In the genomic region with DNA sequence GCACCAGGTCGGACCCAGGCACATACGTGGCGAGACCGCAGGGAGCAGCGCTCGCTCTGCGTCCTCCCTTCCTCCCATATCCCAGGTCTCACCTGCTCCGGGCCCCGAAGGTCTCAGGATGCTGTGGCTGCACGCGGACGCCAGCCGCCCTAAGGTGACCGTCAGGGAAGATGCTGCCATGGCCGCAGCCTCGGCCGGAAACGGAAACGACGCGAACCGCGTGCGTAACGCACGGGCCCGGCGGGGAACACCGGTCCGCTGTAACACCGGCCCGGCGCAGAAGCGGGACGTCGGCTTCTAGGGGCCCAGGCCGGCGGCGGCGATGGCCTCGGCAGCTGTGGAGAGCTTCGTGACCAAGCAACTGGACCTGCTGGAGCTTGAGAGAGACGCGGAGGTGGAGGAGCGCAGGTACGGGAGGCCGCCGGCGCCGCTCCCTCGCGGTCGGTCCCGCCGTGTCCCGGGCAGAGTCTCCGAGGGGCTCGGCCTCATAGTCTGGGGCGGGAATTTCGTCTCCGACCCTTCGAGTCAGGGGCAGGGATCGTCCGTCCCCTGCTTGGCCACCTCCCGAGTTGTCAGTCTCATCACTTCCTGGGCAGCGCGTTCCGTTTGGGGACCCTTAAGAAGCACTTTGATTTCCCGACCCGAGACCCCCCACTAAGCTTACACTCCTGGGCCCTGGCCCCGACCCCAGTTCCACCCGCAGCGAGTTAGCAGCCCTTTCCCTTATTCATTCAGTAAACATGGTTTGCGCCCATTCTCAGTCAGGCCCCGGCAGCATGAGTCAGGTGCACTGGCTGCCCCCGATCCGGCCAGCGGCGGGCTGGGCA, we compare ENCODE assay signal across 8 cellular contexts. TPM values are rescaled to one million over a fixed set of nuclear protein-coding genes. Genes with fewer than 3 reads are reported as not detected.
A peak's percentile ranks its signal among the peaks of the same experiment; 100 is the strongest.
DNase-seq lines count a peak whose midpoint lies in the region; ATAC-seq, FAIRE-seq and TF ChIP-seq lines count a peak whose summit lies in the region.

A gene (plus strand): TSS at position 261 of the 827 bp plus-strand sequence. CDS start 62 bp downstream, at position 323.
A gene (minus strand): TSS at position 202 of the 827 bp plus-strand sequence. CDS start 22 bp downstream, at position 180.

- in situ Hi-C loops in astrocyte of the cerebellum (cut with HindIII; ENCODE audit: low sequenced_read_pairs) = loop anchor here (25.0 kb wide), 1 partner anchor 267 kb away; no protein-coding TSS in a partner anchor

- DNase-seq in GM12891 (ENCODE audit: insufficient read length, low spot score) (peak; percentile 90), NCI-H146 (lab: John Stamatoyannopoulos, UW) (peak; percentile 85), T-helper 22 cell (ENCODE audit: low read depth) (peak; percentile 66), astrocyte of the cerebellum (ENCODE audit: low read depth) (peak; percentile 59), hippocampal formation (lab: John Stamatoyannopoulos, UW) (peak; percentile 47 to 80), retinal pigment epithelial cell (ENCODE audit: low read depth) (peak; percentile 44)

- peak; percentile 98 for FAIRE-seq in GM12891 (lab: Jason Lieb, UNC)

- TF ChIP-seq CTCF in astrocyte of the cerebellum (IDR thresholded peaks at IDR 0.05; ENCODE audit: low read depth, low read length, missing control alignments) (no peak), retinal pigment epithelial cell (conservative IDR thresholded peaks at IDR 0.05; ENCODE audit: low read depth, low read length) (no peak)

- ATAC-seq in HG02623 (IDR thresholded peaks at IDR 0.05; ENCODE audit: unreplicated experiment) (peak; percentile 85), HG03457 (IDR thresholded peaks at IDR 0.05; ENCODE audit: unreplicated experiment) (no peak)

- TF ChIP-seq POLR2A in GM12891 (IDR thresholded peaks at IDR 0.05; ENCODE audit: low read depth, low read length) = peak; percentile 92

- H3K4me3 ChIP-seq in astrocyte of the cerebellum (ENCODE audit: low read depth, low read length) = peak within 1 kb of the TSS; percentile 89
- H3K4me3 ChIP-seq in retinal pigment epithelial cell (ENCODE audit: low read length) = peak within 1 kb of the TSS; percentile 100

TF ChIP-seq in GM12891, 5 proteins besides CTCF, POLR2A, EP300 and RAD21:
- TF ChIP-seq SPI1 (IDR thresholded peaks at IDR 0.05; ENCODE audit: low read depth, low read length) (peak; percentile 17; the same call in 1 of the 2 replicates), TAF1 (IDR thresholded peaks at IDR 0.05; ENCODE audit: low read depth, low read length) (peak; percentile 94), PAX5 (IDR thresholded peaks at IDR 0.05; ENCODE audit: insufficient read depth, low read length, severe bottlenecking) (no peak), POU2F2 (IDR thresholded peaks at IDR 0.05; ENCODE audit: low read depth, low read length) (peak; percentile 94), POLR2AphosphoS5 (IDR thresholded peaks at IDR 0.05; ENCODE audit: low read depth, low read length) (peak; percentile 93)

RNA-seq across cellular contexts. Expression of the first gene that starts in this region (rescaled TPM):
- 6.7 TPM for polyA plus RNA-seq in GM12891 (2012; ENCODE audit: low read depth, missing spikeins)

RNA-seq across cellular contexts. Expression of the second gene that starts in this region (rescaled TPM):
- polyA plus RNA-seq in GM12891 (2012; ENCODE audit: low read depth, missing spikeins) = 127 TPM
